16 cellular contexts compared by ENCODE assay signal in genomic region chr2:167592441-167592840, GRCh38.
DNase-seq lines count a peak whose midpoint lies in the region; ATAC-seq and FAIRE-seq lines count a peak whose summit lies in the region.
"Had no signal": no experiment of that assay in that cellular context is flagged by ENCODE, and none has a peak within 500 bp of the region (broad histone marks: within the 10 kb centered on the region; RNA-seq: fewer than 3 reads in every experiment).

No MANE protein-coding gene starts in this region.

- H3K4me1 ChIP-seq in mesenchymal stem cell (ENCODE audit: control insufficient read depth, insufficient read depth, low read depth, low read length), result no peaks in the 10 kb centered on the region
- H3K4me1 ChIP-seq: Caco-2 had no signal

- no peaks in the 10 kb centered on the region for H3K27me3 ChIP-seq in mesenchymal stem cell (ENCODE audit: control insufficient read depth in 1 of 2, insufficient read depth in 1 of 2, low read length in 2 of 2)

- no peak overlapping the region for H4K91ac ChIP-seq in mesenchymal stem cell (ENCODE audit: low read length)

- no peak overlapping the region for H3K23ac ChIP-seq in mesenchymal stem cell (ENCODE audit: low read length in 2 of 2)

- no peak overlapping the region for H3K4me2 ChIP-seq in mesenchymal stem cell (ENCODE audit: low read length, poor library complexity, severe bottlenecking)
- H3K4me2 ChIP-seq: GM23338 had no signal

- H3K36me3 ChIP-seq in mesenchymal stem cell (ENCODE audit: control insufficient read depth in 1 of 2, insufficient read depth in 2 of 2, low read depth in 1 of 2, low read length in 2 of 2), result no peaks in the 10 kb centered on the region

- H3K9ac ChIP-seq in mesenchymal stem cell (ENCODE audit: low read length), result no peak overlapping the region

- H2BK12ac ChIP-seq in mesenchymal stem cell (ENCODE audit: low read length in 2 of 2), result no peak overlapping the region

- intact Hi-C loops in left ventricle myocardium superior (cut with micrococcal nuclease), result no loop called here

- no peak overlapping the region for H2AK5ac ChIP-seq in mesenchymal stem cell (ENCODE audit: low read length, severe bottlenecking)

- H3K9me3 ChIP-seq in mesenchymal stem cell (ENCODE audit: control insufficient read depth, low read length), result no peaks in the 10 kb centered on the region
- H3K9me3 ChIP-seq: Caco-2 had no signal

- no peak overlapping the region for H3K4ac ChIP-seq in mesenchymal stem cell (ENCODE audit: low read depth in 1 of 2, low read length in 2 of 2)

- H3K79me1 ChIP-seq in mesenchymal stem cell (replicated peaks; ENCODE audit: low read length, poor library complexity, severe bottlenecking), result no peaks in the 10 kb centered on the region

- H3K14ac ChIP-seq in mesenchymal stem cell (ENCODE audit: low read length in 2 of 2), result no peak overlapping the region

- ATAC-seq in left ventricle myocardium superior, result no peak
- ATAC-seq: CD8-positive, alpha-beta T cell; GM23338 had no signal

- no peak overlapping the region for H3K27ac ChIP-seq in mesenchymal stem cell (ENCODE audit: low read length, poor library complexity, severe bottlenecking)

- H3K4me3 ChIP-seq in mesenchymal stem cell (ENCODE audit: insufficient read depth in 1 of 2, low read depth in 1 of 2, low read length in 2 of 2), result no peak overlapping the region
- H3K4me3 ChIP-seq: GM23338 had no signal

- H3K18ac ChIP-seq in mesenchymal stem cell (ENCODE audit: low read depth in 1 of 2, low read length in 2 of 2), result peak overlapping the region in 1 of 2 experiments; percentile 11

- H4K8ac ChIP-seq in mesenchymal stem cell (ENCODE audit: low read length), result no peak overlapping the region

- no peak overlapping the region for H2BK120ac ChIP-seq in mesenchymal stem cell (ENCODE audit: low read depth, low read length)

- FAIRE-seq in HTR-8/SVneo (lab: Jason Lieb, UNC), result no peak
- FAIRE-seq: A204.1, GM12892 had no signal

- H2BK5ac ChIP-seq in mesenchymal stem cell (ENCODE audit: low read depth, low read length, poor library complexity, severe bottlenecking), result no peak overlapping the region

- no peak overlapping the region for H2BK15ac ChIP-seq in mesenchymal stem cell (ENCODE audit: low read depth, poor library complexity, severe bottlenecking)

- no peak overlapping the region for H2AFZ ChIP-seq in mesenchymal stem cell (ENCODE audit: low read depth, low read length)
- H2AFZ ChIP-seq: GM23338 had no signal

- DNase-seq in COLO829 (ENCODE audit: low spot score) (peak; percentile 65), foreskin melanocyte (peak; percentile 84), mesenchymal stem cell (peak; percentile 7), pons (ENCODE audit: low spot score) (peak; percentile 93), NCI-H82 (lab: John Stamatoyannopoulos, UW) (no peak), KG1 (lab: John Stamatoyannopoulos, UW) (no peak), left ventricle myocardium superior (no peak), HTR-8/SVneo (ENCODE audit: insufficient read length, low spot score) (no peak)
- DNase-seq: Caco-2; CD8-positive, alpha-beta T cell; DND-41; GDM1; H7 had no signal

Comparison
In these comparisons a context has a peak if more than half of its experiments do, and no peak if none do; other contexts are left out.
1. DNase-seq: peak in COLO829 (single experiment), foreskin melanocyte (single experiment), mesenchymal stem cell (single experiment) and pons (single experiment); none in NCI-H82 (single experiment), KG1 (single experiment), left ventricle myocardium superior (single experiment) and HTR-8/SVneo (single experiment).